Comparison of ENCODE assay signal across 11 cellular contexts in genomic region chr12:65631621-65632111, GRCh38.
DNase-seq lines count a peak whose midpoint lies in the region; ATAC-seq and TF ChIP-seq lines count a peak whose summit lies in the region.
"Had no signal": no experiment of that assay in that cellular context is flagged by ENCODE, and none has a peak within 500 bp of the region (broad histone marks: within the 10 kb centered on the region; RNA-seq: fewer than 3 reads in every experiment).

No MANE protein-coding gene starts in this region.

- no peak for ATAC-seq in HG03139 (IDR thresholded peaks at IDR 0.05; ENCODE audit: unreplicated experiment)

- no peak overlapping the region for H3K4me3 Mint-ChIP-seq in T-helper 2 cell treated with Interferon-gamma antibody and Interleukin-4, amounts not matched to agents 5 μg/mL and 100 μg/mL, for 36 hours

- CTCF ChIA-PET in AG04449 (lab: Yijun Ruan, JAX), result no interaction called here

- DNase-seq in AG04449 (ENCODE audit: low read depth, low spot score) (peak; percentile 99), LHCN-M2 (ENCODE audit: low read depth) (peak; percentile 100), dedifferentiated amniotic fluid mesenchymal stem cell (ENCODE audit: extremely low spot score) (peak; percentile 97), medulla oblongata (ENCODE audit: extremely low spot score) (peak; percentile 29), cerebellum (ENCODE audit: low spot score) (no peak)
- DNase-seq in NK-92 treated with Interleukin-12 subunit alpha and Interleukin-12 subunit beta, amount 100 ng/mL, for 24 hours (lab: John Stamatoyannopoulos, UW), result no peak
- DNase-seq in T-helper 2 cell treated with Interferon-gamma antibody and Interleukin-4, amounts not matched to agents 5 μg/mL and 100 μg/mL, for 36 hours (ENCODE audit: low spot score), result no peak
- DNase-seq: activated CD8-positive, alpha-beta memory T cell treated with anti-CD3 and anti-CD28 coated beads for 24 hours; NCI-H82 had no signal

- no peak overlapping the region for H3K4me3 ChIP-seq in AG04449 (ENCODE audit: low read depth, low read length)
- H3K4me3 ChIP-seq: coronary artery had no signal

- H3K36me3 Mint-ChIP-seq in T-helper 2 cell treated with Interferon-gamma antibody and Interleukin-4, amounts not matched to agents 5 μg/mL and 100 μg/mL, for 36 hours (ENCODE audit: low read depth), result no peaks in the 10 kb centered on the region

- no peak overlapping the region for H3K27ac Mint-ChIP-seq in T-helper 2 cell treated with Interferon-gamma antibody and Interleukin-4, amounts not matched to agents 5 μg/mL and 100 μg/mL, for 36 hours

- TF ChIP-seq CTCF in AG04449 (IDR thresholded peaks at IDR 0.05; ENCODE audit: insufficient read depth, low read length, missing control alignments), result no peak

- H3K27me3 Mint-ChIP-seq in T-helper 2 cell treated with Interferon-gamma antibody and Interleukin-4, amounts not matched to agents 5 μg/mL and 100 μg/mL, for 36 hours (ENCODE audit: low read depth), result no peaks in the 10 kb centered on the region

- H3K9me3 Mint-ChIP-seq in T-helper 2 cell treated with Interferon-gamma antibody and Interleukin-4, amounts not matched to agents 5 μg/mL and 100 μg/mL, for 36 hours, result no peaks in the 10 kb centered on the region

- H3K4me1 Mint-ChIP-seq in T-helper 2 cell treated with Interferon-gamma antibody and Interleukin-4, amounts not matched to agents 5 μg/mL and 100 μg/mL, for 36 hours (ENCODE audit: low read depth), result no peaks in the 10 kb centered on the region

- POLR2A ChIA-PET in AG04449 (lab: Yijun Ruan, JAX), result interaction anchor here (1.1 to 2.4 kb wide), 8 partner anchors 13 to 99 kb away, joined by 3 to 11 read pairs (median 5); no protein-coding TSS in a partner anchor

Comparison
In these comparisons a context has a peak if more than half of its experiments do, and no peak if none do; other contexts are left out.
1. DNase-seq: peak in AG04449 (single experiment), LHCN-M2 (single experiment), dedifferentiated amniotic fluid mesenchymal stem cell (single experiment) and medulla oblongata (single experiment); none in NK-92 treated with Interleukin-12 subunit alpha and Interleukin-12 subunit beta, amount 100 ng/mL, for 24 hours (single experiment), T-helper 2 cell treated with Interferon-gamma antibody and Interleukin-4, amounts not matched to agents 5 μg/mL and 100 μg/mL, for 36 hours (single experiment) and cerebellum (single experiment).